16 cellular contexts compared by ENCODE assay signal in genomic region chr1:188689542-188689941, GRCh38.
DNase-seq lines count a peak whose midpoint lies in the region; TF ChIP-seq lines count a peak whose summit lies in the region.
"Had no signal": no experiment of that assay in that cellular context is flagged by ENCODE, and none has a peak within 500 bp of the region (broad histone marks: within the 10 kb centered on the region; RNA-seq: fewer than 3 reads in every experiment).

No MANE protein-coding gene starts in this region.

- DNase-seq in NCI-H1436 (lab: John Stamatoyannopoulos, UW) = peak; percentile 16
- DNase-seq in NCI-H1436 treated with DMSO at 0.1 percent for 48 hours (lab: John Stamatoyannopoulos, UW) = no peak
- peak; percentile 16 for DNase-seq in MG63
- DNase-seq in SJCRH30 = peak; percentile 68 to 85
- DNase-seq in lung microvascular endothelial cell (ENCODE audit: low read depth in 2 of 2) = peak; percentile 18 to 33
- DNase-seq in HT-29 (ENCODE audit: low spot score) = no peak
- no peak for DNase-seq in GOT3 (lab: John Stamatoyannopoulos, UW)
- no peak for DNase-seq in GM20000 (ENCODE audit: low spot score)
- DNase-seq: activated naive CD4-positive, alpha-beta T cell treated with anti-CD3 and anti-CD28 coated beads for 36 hours; CD8-positive, alpha-beta memory T cell; effector memory CD8-positive, alpha-beta T cell; islet precursor cell; mucosa of descending colon; NCI-H526 treated with DMSO at 0.1 percent for 48 hours; pancreas had no signal

- H3K9me3 ChIP-seq in MG63 (no peaks in the 10 kb centered on the region), SJCRH30 (replicated peaks) (no peaks in the 10 kb centered on the region)
- H3K9me3 ChIP-seq: pancreas had no signal

- H3K27me3 ChIP-seq in MG63 (no peaks in the 10 kb centered on the region), SJCRH30 (no peaks in the 10 kb centered on the region)
- H3K27me3 ChIP-seq: pancreas had no signal

- H3K27ac ChIP-seq in SJCRH30 = peak overlapping the region; percentile 49
- H3K27ac ChIP-seq: pancreas, VCaP had no signal

- peaks cover 3% of the 10 kb centered on the region; the same call in 1 of the 2 replicates for H3K4me1 ChIP-seq in SJCRH30
- H3K4me1 ChIP-seq: pancreas had no signal

- H3K36me3 ChIP-seq in MG63 = no peaks in the 10 kb centered on the region
- no peaks in the 10 kb centered on the region for H3K36me3 ChIP-seq in SJCRH30
- H3K36me3 ChIP-seq: pancreas had no signal

- TF ChIP-seq CTCF in GM20000 (IDR thresholded peaks at IDR 0.05; ENCODE audit: extremely low read depth, missing control alignments) = no peak

- no peak overlapping the region for H3K4me3 ChIP-seq in MG63
- no peak overlapping the region for H3K4me3 ChIP-seq in SJCRH30
- H3K4me3 ChIP-seq: mucosa of descending colon, pancreas had no signal

Comparison
In these comparisons a context has a peak if more than half of its experiments do, and no peak if none do; other contexts are left out.
1. DNase-seq: peak in NCI-H1436 (single experiment), MG63 (single experiment), SJCRH30 (2 of 2) and lung microvascular endothelial cell (2 of 2); none in NCI-H1436 treated with DMSO at 0.1 percent for 48 hours (single experiment), HT-29 (single experiment), GOT3 (single experiment) and GM20000 (single experiment).